Comparison of ENCODE assay signal across 33 cellular contexts in the genomic region with DNA sequence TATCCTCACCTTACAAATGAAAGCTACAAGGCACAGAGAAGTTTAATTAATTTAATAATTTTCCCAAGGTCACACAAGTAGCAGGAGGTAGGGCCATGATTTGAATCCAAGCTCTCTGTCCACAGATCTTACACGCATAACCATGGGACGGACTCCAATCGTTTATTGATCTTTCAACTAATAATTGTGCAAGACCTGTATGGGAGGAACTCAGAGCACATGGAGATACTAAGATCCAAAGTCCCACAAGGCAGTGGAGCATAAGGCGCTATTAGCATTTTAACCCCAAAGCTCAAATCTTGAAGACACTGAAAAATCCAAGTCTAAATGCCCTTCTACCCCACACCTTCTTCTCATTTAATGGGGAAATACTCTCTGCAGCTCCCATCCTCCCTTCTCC.
"Had no signal": no experiment of that assay in that cellular context is flagged by ENCODE, and none has a peak within 500 bp of the region (broad histone marks: within the 10 kb centered on the region; RNA-seq: fewer than 3 reads in every experiment).

No MANE protein-coding gene starts in this region.

- H3K27me3 ChIP-seq: ascending aorta, cardiac muscle cell, Peyer's patch, SJSA1 had no signal

- H3K36me3 ChIP-seq: ascending aorta, cardiac muscle cell, Peyer's patch, SJSA1 had no signal

- H3K4me3 Mint-ChIP-seq: activated CD4-positive, alpha-beta T cell treated with anti-CD3 and anti-CD28 coated beads, Interleukin-2, amount 10 ng/mL, durations not matched to agents 24 days and 14 days; activated CD8-positive, alpha-beta T cell treated with anti-CD3 and anti-CD28 coated beads for 36 hours; activated naive CD4-positive, alpha-beta T cell treated with anti-CD3 and anti-CD28 coated beads, Interleukin-2, amount 50 U/mL, for 24 hours; activated naive CD8-positive, alpha-beta T cell treated with anti-CD3 and anti-CD28 coated beads, Interleukin-2, amount 10 ng/mL, durations not matched to agents 7 days and 5 days; activated T-cell treated with anti-CD3 and anti-CD28 coated beads, Interleukin-2, amount 50 U/mL, for 24 hours; T-helper 1 cell treated with Interleukin-12 subunit alpha and Interleukin-12 subunit beta and Interleukin-4 antibody, amounts not matched to agents 30 μg/mL and 1 μg/mL, for 36 hours; T-helper 2 cell treated with Interferon-gamma antibody and Interleukin-4, amounts not matched to agents 5 μg/mL and 100 μg/mL, for 36 hours had no signal

- DNase-seq: activated CD4-positive, alpha-beta T cell treated with anti-CD3 and anti-CD28 coated beads, Interleukin-2, amount 10 ng/mL, durations not matched to agents 24 days and 14 days; activated CD4-positive, alpha-beta T cell treated with anti-CD3 and anti-CD28 coated beads, Interleukin-2, amount 50 U/mL, for 4 hours; activated CD8-positive, alpha-beta T cell treated with anti-CD3 and anti-CD28 coated beads for 36 hours; activated gamma-delta T cell; activated naive CD4-positive, alpha-beta T cell treated with Interleukin-2 at 50 U/mL for 16 hours; activated naive CD8-positive, alpha-beta T cell treated with anti-CD3 and anti-CD28 coated beads, Interleukin-2, amount 10 ng/mL, durations not matched to agents 7 days and 5 days; activated T-cell treated with anti-CD3 and anti-CD28 coated beads, Interleukin-2, amount 50 U/mL, for 24 hours; amygdala; Karpas-422; KBM-7; NCI-H1048; NCI-H1105 treated with DMSO at 0.1 percent for 48 hours; NCI-H1436; NCI-H1694; NCI-H1930; NCI-H2081 treated with DMSO at 0.1 percent for 48 hours; NCI-H345; NCI-H524 treated with DMSO at 0.1 percent for 48 hours; NCI-H748 treated with DMSO at 0.1 percent for 48 hours; NK-92 treated with Interleukin-12 subunit alpha and Interleukin-12 subunit beta, amount 100 ng/mL, for 24 hours; PC-3; Peyer's patch; RPMI8226; SHP77 treated with DMSO at 0.1 percent for 48 hours had no signal

- H3K27ac ChIP-seq: ascending aorta, cardiac muscle cell, Peyer's patch, SJSA1 had no signal

- H3K36me3 Mint-ChIP-seq: activated naive CD4-positive, alpha-beta T cell treated with anti-CD3 and anti-CD28 coated beads, Interleukin-2, amount 50 U/mL, for 24 hours; activated naive CD8-positive, alpha-beta T cell treated with anti-CD3 and anti-CD28 coated beads, Interleukin-2, amount 10 ng/mL, durations not matched to agents 7 days and 5 days had no signal

- H3K9me3 Mint-ChIP-seq: activated CD4-positive, alpha-beta T cell treated with anti-CD3 and anti-CD28 coated beads, Interleukin-2, amount 10 ng/mL, durations not matched to agents 24 days and 14 days; activated naive CD4-positive, alpha-beta T cell treated with anti-CD3 and anti-CD28 coated beads, Interleukin-2, amount 50 U/mL, for 24 hours; activated naive CD8-positive, alpha-beta T cell treated with anti-CD3 and anti-CD28 coated beads, Interleukin-2, amount 10 ng/mL, durations not matched to agents 7 days and 5 days; activated T-helper 2 cell treated with anti-CD3 and anti-CD28 coated beads, Interferon-gamma antibody, Interleukin-2, Interleukin-4, amounts not matched to agents 10 μg/mL and 5 μg/mL and 100 μg/mL, durations not matched to agents 14 hours and 24 hours and 36 hours; T-helper 1 cell treated with Interleukin-12 subunit alpha and Interleukin-12 subunit beta and Interleukin-4 antibody, amounts not matched to agents 30 μg/mL and 1 μg/mL, for 36 hours had no signal

- H3K9me3 ChIP-seq: ascending aorta, Peyer's patch, SJSA1, SK-N-SH had no signal

- H3K4me3 ChIP-seq: ascending aorta, cardiac muscle cell, Peyer's patch, SJSA1 had no signal

- H3K27me3 Mint-ChIP-seq: activated CD4-positive, alpha-beta T cell treated with anti-CD3 and anti-CD28 coated beads, Interleukin-2, amount 10 ng/mL, durations not matched to agents 24 days and 14 days; activated naive CD4-positive, alpha-beta T cell treated with anti-CD3 and anti-CD28 coated beads, Interleukin-2, amount 50 U/mL, for 24 hours; activated naive CD8-positive, alpha-beta T cell treated with anti-CD3 and anti-CD28 coated beads, Interleukin-2, amount 10 ng/mL, durations not matched to agents 7 days and 5 days; activated T-cell treated with anti-CD3 and anti-CD28 coated beads, Interleukin-2, amount 50 U/mL, for 24 hours had no signal

- ATAC-seq: activated CD8-positive, alpha-beta T cell treated with anti-CD3 and anti-CD28 coated beads for 36 hours; PC-3 had no signal

- H3K4me2 ChIP-seq: SK-N-SH had no signal

- H3K9ac ChIP-seq: SK-N-SH had no signal

- H3K27ac Mint-ChIP-seq: activated CD4-positive, alpha-beta T cell treated with anti-CD3 and anti-CD28 coated beads, Interleukin-2, amount 10 ng/mL, durations not matched to agents 24 days and 14 days; activated CD8-positive, alpha-beta T cell treated with anti-CD3 and anti-CD28 coated beads for 36 hours; activated naive CD4-positive, alpha-beta T cell treated with anti-CD3 and anti-CD28 coated beads, Interleukin-2, amount 50 U/mL, for 24 hours; activated naive CD8-positive, alpha-beta T cell treated with anti-CD3 and anti-CD28 coated beads, Interleukin-2, amount 10 ng/mL, durations not matched to agents 7 days and 5 days; activated T-cell treated with anti-CD3 and anti-CD28 coated beads, Interleukin-2, amount 50 U/mL, for 24 hours; activated T-helper 2 cell treated with anti-CD3 and anti-CD28 coated beads, Interferon-gamma antibody, Interleukin-2, Interleukin-4, amounts not matched to agents 10 μg/mL and 5 μg/mL and 100 μg/mL, durations not matched to agents 14 hours and 24 hours and 36 hours; T-helper 1 cell treated with Interleukin-12 subunit alpha and Interleukin-12 subunit beta and Interleukin-4 antibody, amounts not matched to agents 30 μg/mL and 1 μg/mL, for 36 hours; T-helper 2 cell treated with Interferon-gamma antibody and Interleukin-4, amounts not matched to agents 5 μg/mL and 100 μg/mL, for 36 hours had no signal

- FAIRE-seq: TTC549 had no signal

- H3K4me1 Mint-ChIP-seq: activated CD4-positive, alpha-beta T cell treated with anti-CD3 and anti-CD28 coated beads, Interleukin-2, amount 10 ng/mL, durations not matched to agents 24 days and 14 days; activated naive CD4-positive, alpha-beta T cell treated with anti-CD3 and anti-CD28 coated beads, Interleukin-2, amount 50 U/mL, for 24 hours; activated naive CD8-positive, alpha-beta T cell treated with anti-CD3 and anti-CD28 coated beads, Interleukin-2, amount 10 ng/mL, durations not matched to agents 7 days and 5 days had no signal

- H3K4me1 ChIP-seq: Peyer's patch, SJSA1 had no signal
